Comparison of ENCODE assay signal across 11 cellular contexts in the genomic region with DNA sequence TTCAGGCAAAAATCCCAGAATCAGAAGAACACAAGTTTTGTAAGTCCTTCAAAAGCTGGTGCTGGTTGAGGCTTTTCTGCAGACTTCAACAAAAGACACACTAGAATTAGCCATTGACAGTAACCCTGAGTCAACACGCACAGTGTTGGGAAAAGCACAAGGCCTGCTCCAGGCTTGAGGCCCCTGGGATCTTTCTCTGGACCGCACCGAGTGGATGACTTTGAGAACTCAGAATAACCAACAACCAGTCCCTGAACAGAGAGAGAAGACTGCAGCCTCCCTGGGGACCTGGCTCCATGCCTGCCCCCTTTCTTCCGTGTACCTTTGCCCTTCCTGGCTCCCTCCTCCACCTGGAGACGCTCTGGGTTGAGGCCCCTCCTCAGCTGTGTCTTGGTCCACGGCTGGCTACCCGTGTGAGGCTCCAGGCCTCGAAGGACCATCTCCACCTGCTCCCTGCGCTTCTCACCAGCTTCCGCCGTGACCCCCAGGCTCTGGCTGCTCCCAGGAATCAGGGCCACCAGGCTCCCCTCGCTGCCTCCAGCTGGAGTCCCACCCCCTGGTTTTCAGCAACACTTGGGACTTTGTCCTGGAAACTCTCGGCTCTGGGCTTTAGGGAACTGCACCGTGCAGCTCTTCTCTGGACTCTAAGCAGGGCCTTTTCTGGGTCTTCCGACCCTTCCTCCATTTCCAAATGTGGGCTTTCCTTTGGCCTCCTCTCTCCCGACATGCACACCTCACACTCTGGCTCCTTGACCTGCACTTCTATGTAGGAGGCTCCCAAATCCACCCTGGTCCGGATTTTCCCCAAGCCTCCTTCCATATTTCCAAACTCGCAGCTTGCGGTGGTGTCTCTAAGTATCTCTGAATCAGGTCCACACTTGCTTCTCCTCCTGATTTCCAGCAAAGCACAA. TPM values are rescaled to one million over a fixed set of nuclear protein-coding genes. Genes with fewer than 3 reads are reported as not detected.
DNase-seq lines count a peak whose midpoint lies in the region; ATAC-seq and TF ChIP-seq lines count a peak whose summit lies in the region.
"Had no signal": no experiment of that assay in that cellular context is flagged by ENCODE, and none has a peak within 500 bp of the region (broad histone marks: within the 10 kb centered on the region; RNA-seq: fewer than 3 reads in every experiment).

No MANE protein-coding gene starts in this region.

- H2AK5ac ChIP-seq in mesenchymal stem cell (ENCODE audit: low read length, severe bottlenecking) = peak overlapping the region; percentile 62

- DNase-seq in Calu3 (no peak), endodermal cell (peak; percentile 46), mesenchymal stem cell (peak; percentile 35), sigmoid colon (peak; percentile 68), T-helper 9 cell (no peak), NCI-H146 treated with DMSO at 0.1 percent for 48 hours (lab: John Stamatoyannopoulos, UW; ENCODE audit: unreplicated experiment) (no peak), COR-L47 (lab: John Stamatoyannopoulos, UW) (no peak)
- DNase-seq: NCI-H226, RPMI8226, upper lobe of left lung had no signal

- H3K9ac ChIP-seq in endodermal cell (ENCODE audit: extremely low read depth, low read length, poor library complexity, severe bottlenecking) (no peak overlapping the region), mesenchymal stem cell (ENCODE audit: low read length) (peak overlapping the region; percentile 70)

- H3K27me3 Mint-ChIP-seq in Calu3 (ENCODE audit: unreplicated experiment) = no peaks in the 10 kb centered on the region
- H3K27me3 Mint-ChIP-seq in endodermal cell (ENCODE audit: insufficient read depth) = no peaks in the 10 kb centered on the region

- H3K4me1 ChIP-seq in endodermal cell (ENCODE audit: control insufficient read depth, insufficient read depth, low read length) (no peaks in the 10 kb centered on the region), mesenchymal stem cell (ENCODE audit: control insufficient read depth, insufficient read depth, low read depth, low read length) (peaks cover 29% of the 10 kb centered on the region), sigmoid colon (peaks cover 0 to 84% (median 71%) of the 10 kb centered on the region in 4 donors)

- peak overlapping the region in 1 of 2 experiments; percentile 93 for H3K14ac ChIP-seq in mesenchymal stem cell (ENCODE audit: low read length in 2 of 2)

- no TSS peak for BruUV-seq in Calu3 (replicated peaks; lab: Mats Ljungman, UMichigan)

- H3K4me3 Mint-ChIP-seq in Calu3 (ENCODE audit: low read depth, unreplicated experiment) (no peak overlapping the region), endodermal cell (no peak overlapping the region)

- H2BK120ac ChIP-seq in mesenchymal stem cell (ENCODE audit: low read depth, low read length) = peak overlapping the region; percentile 29

- no peak overlapping the region for H2BK15ac ChIP-seq in mesenchymal stem cell (ENCODE audit: low read depth, poor library complexity, severe bottlenecking)

- peak overlapping the region; percentile 67 to 92 for H3K18ac ChIP-seq in mesenchymal stem cell (ENCODE audit: low read depth in 1 of 2, low read length in 2 of 2)

- H3K9me3 ChIP-seq in endodermal cell (ENCODE audit: control insufficient read depth, low read length) (no peaks in the 10 kb centered on the region), mesenchymal stem cell (ENCODE audit: control insufficient read depth, low read length) (no peaks in the 10 kb centered on the region), sigmoid colon (no peaks in the 10 kb centered on the region)
- H3K9me3 ChIP-seq: upper lobe of left lung had no signal

- H3K79me1 ChIP-seq in mesenchymal stem cell (replicated peaks; ENCODE audit: low read length, poor library complexity, severe bottlenecking) = peaks cover 29% of the 10 kb centered on the region

- no peak for ATAC-seq in HG02884 (IDR thresholded peaks at IDR 0.05; ENCODE audit: unreplicated experiment)

- no peak for TF ChIP-seq POLR2A in sigmoid colon (IDR thresholded peaks at IDR 0.05)

- no peak overlapping the region for H2AFZ ChIP-seq in mesenchymal stem cell (ENCODE audit: low read depth, low read length)

- TF ChIP-seq EP300 in sigmoid colon (IDR thresholded peaks at IDR 0.05) = no peak

- no peaks in the 10 kb centered on the region for H3K36me3 ChIP-seq in endodermal cell (ENCODE audit: control insufficient read depth, insufficient read depth, low read length)
- H3K36me3 ChIP-seq in mesenchymal stem cell (ENCODE audit: control insufficient read depth in 1 of 2, insufficient read depth in 2 of 2, low read depth in 1 of 2, low read length in 2 of 2) = peaks cover 0 to 6% of the 10 kb centered on the region in 2 experiments
- H3K36me3 ChIP-seq in sigmoid colon = no peaks in the 10 kb centered on the region
- H3K36me3 ChIP-seq: upper lobe of left lung had no signal

- no peak overlapping the region for H2BK5ac ChIP-seq in mesenchymal stem cell (ENCODE audit: low read depth, low read length, poor library complexity, severe bottlenecking)

- no peaks in the 10 kb centered on the region for H3K27me3 ChIP-seq in endodermal cell (ENCODE audit: control insufficient read depth, insufficient read depth, low read length, poor library complexity, severe bottlenecking)
- no peaks in the 10 kb centered on the region for H3K27me3 ChIP-seq in mesenchymal stem cell (ENCODE audit: control insufficient read depth in 1 of 2, insufficient read depth in 1 of 2, low read length in 2 of 2)
- no peaks in the 10 kb centered on the region for H3K27me3 ChIP-seq in sigmoid colon
- H3K27me3 ChIP-seq: upper lobe of left lung had no signal

- H2BK12ac ChIP-seq in mesenchymal stem cell (ENCODE audit: low read length in 2 of 2) = peak overlapping the region; percentile 25 to 45

- H4K91ac ChIP-seq in mesenchymal stem cell (ENCODE audit: low read length) = peak overlapping the region; percentile 77

- H4K8ac ChIP-seq in mesenchymal stem cell (ENCODE audit: low read length) = peak overlapping the region; percentile 52

- intact Hi-C loops in Calu3 (cut with micrococcal nuclease; ENCODE audit: unreplicated experiment) = no loop called here
- intact Hi-C loops in sigmoid colon (cut with DNase I) = loop anchor here (5.0 kb wide), 1 partner anchor 169 kb away; no protein-coding TSS in a partner anchor

- H3K23ac ChIP-seq in mesenchymal stem cell (ENCODE audit: low read length in 2 of 2) = no peak overlapping the region

- no peak overlapping the region for H3K4me2 ChIP-seq in mesenchymal stem cell (ENCODE audit: low read length, poor library complexity, severe bottlenecking)

- H3K4me3 ChIP-seq in endodermal cell (ENCODE audit: low read length) = no peak overlapping the region
- peak overlapping the region in 1 of 2 experiments; percentile 16 for H3K4me3 ChIP-seq in mesenchymal stem cell (ENCODE audit: insufficient read depth in 1 of 2, low read depth in 1 of 2, low read length in 2 of 2)
- no peak overlapping the region for H3K4me3 ChIP-seq in sigmoid colon
- H3K4me3 ChIP-seq: upper lobe of left lung had no signal

- 90 to 93% methylated on average over 15 to 19 of the region's 19 CpGs for WGBS in endodermal cell (ENCODE audit: insufficient coverage in 1 of 2, insufficient read length in 1 of 2), 2 experiments
- WGBS in mesenchymal stem cell = 93% methylated on average over 19 of the region's 19 CpGs
- 36 to 71% methylated on average over 19 of the region's 19 CpGs for WGBS in sigmoid colon, 2 donors

- H3K4me1 Mint-ChIP-seq in Calu3 (ENCODE audit: low read depth, unreplicated experiment) (peaks cover 14% of the 10 kb centered on the region), endodermal cell (peaks cover 10% of the 10 kb centered on the region)

- CTCF ChIA-PET in Calu3 (lab: Charles Lee) = no interaction called here

- TF ChIP-seq CTCF in Calu3 (IDR thresholded peaks at IDR 0.05; ENCODE audit: unreplicated experiment) (no peak), endodermal cell (conservative IDR thresholded peaks at IDR 0.05) (no peak), sigmoid colon (IDR thresholded peaks at IDR 0.05) (no peak)

- H3K36me3 Mint-ChIP-seq in Calu3 (ENCODE audit: insufficient read depth, unreplicated experiment) = peaks cover 16% of the 10 kb centered on the region
- H3K36me3 Mint-ChIP-seq in endodermal cell (ENCODE audit: low read depth) = no peaks in the 10 kb centered on the region

- no peak overlapping the region for H3K27ac ChIP-seq in endodermal cell (ENCODE audit: low read depth, low read length)
- H3K27ac ChIP-seq in mesenchymal stem cell (ENCODE audit: low read length, poor library complexity, severe bottlenecking) = no peak overlapping the region
- peak overlapping the region; percentile 76 to 90 (median 85) for H3K27ac ChIP-seq in sigmoid colon

- H3K4ac ChIP-seq in mesenchymal stem cell (ENCODE audit: low read depth in 1 of 2, low read length in 2 of 2) = peak overlapping the region in 1 of 2 experiments; percentile 24

- no peaks in the 10 kb centered on the region for H3K9me3 Mint-ChIP-seq in Calu3 (ENCODE audit: low read depth, unreplicated experiment)
- no peaks in the 10 kb centered on the region for H3K9me3 Mint-ChIP-seq in endodermal cell

- H3K27ac Mint-ChIP-seq in Calu3 (ENCODE audit: unreplicated experiment) = peak overlapping the region; percentile 0
- peak overlapping the region; percentile 7 for H3K27ac Mint-ChIP-seq in endodermal cell

RNA-seq across cellular contexts. Expression of a gene that starts 28.2 kb away (rescaled TPM):
- total RNA-seq in Calu3 (2022) (11.0 and 13.2 TPM in 2 replicates), endodermal cell (10 to 100 TPM; 13.0 to 13.7 TPM), sigmoid colon (10 to 100 TPM; 42.1 to 67.9 (median 50.3) TPM)
- polyA plus RNA-seq in endodermal cell (2013, experiment 1 of 2) = 13.5 TPM
- 13.2 TPM for polyA plus RNA-seq in endodermal cell (2013, experiment 2 of 2)
- 11.6 TPM for polyA plus RNA-seq in mesenchymal stem cell (2013, experiment 1 of 2)
- polyA plus RNA-seq in mesenchymal stem cell (2013, experiment 2 of 2) = 11.2 TPM
- polyA plus RNA-seq in sigmoid colon = 1 to 10 TPM; 1.8 to 5.5 (median 3.0) TPM

Comparison
In these comparisons a context has a peak if more than half of its experiments do, and no peak if none do; other contexts are left out.
1. DNase-seq: peak in endodermal cell (single experiment), mesenchymal stem cell (single experiment) and sigmoid colon (single experiment); none in Calu3 (single experiment), T-helper 9 cell (single experiment), NCI-H146 treated with DMSO at 0.1 percent for 48 hours (single experiment) and COR-L47 (single experiment).
2. H3K27ac ChIP-seq: peak in sigmoid colon (4 of 4); none in endodermal cell (single experiment) and mesenchymal stem cell (single experiment).